Comparison of ENCODE assay signal across 8 cellular contexts in genomic region chr3:10223676-10224639, GRCh38. TPM values are rescaled to one million over a fixed set of nuclear protein-coding genes. Genes with fewer than 3 reads are reported as not detected.
DNase-seq lines count a peak whose midpoint lies in the region; ATAC-seq and TF ChIP-seq lines count a peak whose summit lies in the region.
"Had no signal": no experiment of that assay in that cellular context is flagged by ENCODE, and none has a peak within 500 bp of the region (broad histone marks: within the 10 kb centered on the region; RNA-seq: fewer than 3 reads in every experiment).

No MANE protein-coding gene starts in this region.

- ATAC-seq in GM19035 (IDR thresholded peaks at IDR 0.05; ENCODE audit: unreplicated experiment) (peak; percentile 54), HG02884 (IDR thresholded peaks at IDR 0.05; ENCODE audit: unreplicated experiment) (peak; percentile 50)
- ATAC-seq in effector memory CD8-positive, alpha-beta T cell (replicated peaks): peak; percentile 82

- H3K4me1 Mint-ChIP-seq in effector memory CD8-positive, alpha-beta T cell (ENCODE audit: low read depth in 2 of 2): peaks cover 39 to 50% of the 10 kb centered on the region in 2 donors

- peak overlapping the region; percentile 51 for H3K27ac ChIP-seq in RWPE1
- H3K27ac ChIP-seq: SK-N-MC had no signal

- no peaks in the 10 kb centered on the region for H3K9me3 ChIP-seq in BE2C

- no peak overlapping the region for H3K4me3 ChIP-seq in BE2C (ENCODE audit: low read depth, low read length)
- H3K4me3 ChIP-seq: SK-N-MC had no signal

- H3K36me3 Mint-ChIP-seq in effector memory CD8-positive, alpha-beta T cell (ENCODE audit: insufficient read depth): peaks cover 13% of the 10 kb centered on the region

- CTCF ChIA-PET in RWPE1 (lab: Yijun Ruan, JAX): interaction anchor here (1.8 kb wide), 1 partner anchor 59 kb away, joined by 12 read pairs; the partner anchor contains the start of gene IRAK2

- no peak for DNase-seq in RWPE1 (ENCODE audit: low spot score)
- peak; percentile 27 to 45 (median 44) for DNase-seq in effector memory CD8-positive, alpha-beta T cell
- DNase-seq in NCI-H524 (lab: John Stamatoyannopoulos, UW): no peak
- DNase-seq in BE2C: no peak
- no peak for DNase-seq in NCI-H748 (lab: John Stamatoyannopoulos, UW; ENCODE audit: unreplicated experiment)

- peak overlapping the region; percentile 78 to 79 for H3K27ac Mint-ChIP-seq in effector memory CD8-positive, alpha-beta T cell

- H3K4me1 ChIP-seq in BE2C: no peaks in the 10 kb centered on the region

- no peaks in the 10 kb centered on the region for H3K9me3 Mint-ChIP-seq in effector memory CD8-positive, alpha-beta T cell

- POLR2A ChIA-PET in RWPE1 (lab: Yijun Ruan, JAX; ENCODE audit: low non-redundant PET): no interaction called here

- H3K27me3 ChIP-seq in BE2C: no peaks in the 10 kb centered on the region

- H3K27me3 Mint-ChIP-seq in effector memory CD8-positive, alpha-beta T cell: no peaks in the 10 kb centered on the region

- H3K36me3 ChIP-seq in BE2C: no peaks in the 10 kb centered on the region

- peak overlapping the region; percentile 38 to 64 for H3K4me3 Mint-ChIP-seq in effector memory CD8-positive, alpha-beta T cell

- TF ChIP-seq CTCF in RWPE1 (conservative IDR thresholded peaks at IDR 0.05; ENCODE audit: low read depth): no peak
- no peak for TF ChIP-seq CTCF in BE2C (IDR thresholded peaks at IDR 0.05; ENCODE audit: low read depth, low read length)

RNA-seq across cellular contexts. Expression of gene TATDN2, which starts 24.3 kb away (rescaled TPM):
- polyA plus RNA-seq in BE2C (2012; ENCODE audit: insufficient read depth, insufficient read length, low read depth): 15.8 TPM

RNA-seq across cellular contexts. Expression of gene IRAK2, which starts 59.2 kb away (rescaled TPM):
- 0.37 TPM for polyA plus RNA-seq in BE2C (2012; ENCODE audit: insufficient read depth, insufficient read length, low read depth)

Comparison
In these comparisons a context has a peak if more than half of its experiments do, and no peak if none do; other contexts are left out.
1. DNase-seq: peak in effector memory CD8-positive, alpha-beta T cell (3 of 3); none in RWPE1 (single experiment), NCI-H524 (0 of 2), BE2C (single experiment) and NCI-H748 (single experiment).
2. Peak in every context shown above with its lines, with median percentiles within 50 percentile points of each other: ATAC-seq.